Comparison of ENCODE assay signal across 8 cellular contexts in genomic region chr17:82237083-82237745, GRCh38. TPM values are rescaled to one million over a fixed set of nuclear protein-coding genes. Genes with fewer than 3 reads are reported as not detected.
A peak's percentile ranks its signal among the peaks of the same experiment; 100 is the strongest.
DNase-seq lines count a peak whose midpoint lies in the region; ATAC-seq and TF ChIP-seq lines count a peak whose summit lies in the region.
"Had no signal": no experiment of that assay in that cellular context is flagged by ENCODE, and none has a peak within 500 bp of the region (broad histone marks: within the 10 kb centered on the region; RNA-seq: fewer than 3 reads in every experiment).

No MANE protein-coding gene starts in this region.

- H3K9ac ChIP-seq in IMR-90 (ENCODE audit: low read depth, low read length) (no peak overlapping the region), smooth muscle cell (ENCODE audit: low read depth) (no peak overlapping the region)

- peaks cover 59% of the 10 kb centered on the region for H3K79me2 ChIP-seq in smooth muscle cell (ENCODE audit: low read depth)

- H3K18ac ChIP-seq in IMR-90 (ENCODE audit: low read depth, low read length), result no peak overlapping the region

- peaks cover 15 to 78% of the 10 kb centered on the region in 2 experiments; a peak in 3 of 4 replicates for H3K79me1 ChIP-seq in IMR-90 (ENCODE audit: low read depth in 1 of 2, low read length in 2 of 2)

- H2AK9ac ChIP-seq in IMR-90 (replicated peaks; ENCODE audit: low read depth, low read length, poor library complexity), result no peak overlapping the region

- H3K9me3 ChIP-seq in IMR-90 (ENCODE audit: control insufficient read depth, insufficient read depth, low read length) (no peaks in the 10 kb centered on the region), smooth muscle cell (replicated peaks; ENCODE audit: low read depth) (no peaks in the 10 kb centered on the region)

- ATAC-seq in IMR-90 (ENCODE audit: low read depth), result no peak
- ATAC-seq: PC-3 had no signal

- intact Hi-C loops in IMR-90 (cut with micrococcal nuclease), result no loop called here

- CTCF ChIA-PET in IMR-90 (lab: Yijun Ruan, JAX), result no interaction called here

- H4K8ac ChIP-seq in IMR-90 (ENCODE audit: low read depth in 2 of 2, low read length in 2 of 2), result no peak overlapping the region

- TF ChIP-seq POLR2A in IMR-90 (IDR thresholded peaks at IDR 0.05; ENCODE audit: low read depth, low read length), result no peak

- no peak overlapping the region for H3K27ac ChIP-seq in IMR-90 (ENCODE audit: insufficient read depth, low read length)
- H3K27ac ChIP-seq in epithelial cell of prostate, result peak overlapping the region; percentile 91
- H3K27ac ChIP-seq in smooth muscle cell (ENCODE audit: low read depth), result peak overlapping the region; percentile 68

- H4K20me1 ChIP-seq in IMR-90 (ENCODE audit: insufficient read depth, low read length) (peaks cover 100% of the 10 kb centered on the region), smooth muscle cell (ENCODE audit: low read depth) (peaks cover 100% of the 10 kb centered on the region)

- H4K5ac ChIP-seq in IMR-90 (ENCODE audit: low read depth, low read length), result no peak overlapping the region

- POLR2A ChIA-PET in IMR-90 (lab: Charles Lee; ENCODE audit: unreplicated experiment), result no interaction called here

- no peak overlapping the region for H3K4ac ChIP-seq in IMR-90 (ENCODE audit: low read depth, low read length)

- H2AFZ ChIP-seq in IMR-90 (replicated peaks; ENCODE audit: low read length, poor library complexity) (peak overlapping the region; percentile 39), smooth muscle cell (ENCODE audit: low read depth) (no peak overlapping the region)

- H3K23ac ChIP-seq in IMR-90 (ENCODE audit: low read depth, low read length), result no peak overlapping the region

- peak; percentile 11 for DNase-seq in COLO668 (lab: John Stamatoyannopoulos, UW; ENCODE audit: unreplicated experiment)
- no peak for DNase-seq in IMR-90
- DNase-seq in epithelial cell of prostate (ENCODE audit: low read depth, low spot score), result no peak
- DNase-seq in smooth muscle cell (lab: John Stamatoyannopoulos, UW; ENCODE audit: unreplicated experiment), result no peak
- DNase-seq in activated CD8-positive, alpha-beta memory T cell treated with anti-CD3 and anti-CD28 coated beads, Interleukin-2, amount 50 U/mL, for 48 hours, result no peak
- no peak for DNase-seq in NK-92 (lab: John Stamatoyannopoulos, UW; ENCODE audit: unreplicated experiment)
- DNase-seq in epidermal melanocyte (ENCODE audit: insufficient read length, low spot score), result no peak

- H3K4me2 ChIP-seq in IMR-90 (ENCODE audit: low read depth, low read length), result no peak overlapping the region
- no peak overlapping the region for H3K4me2 ChIP-seq in smooth muscle cell

- TF ChIP-seq CTCF in IMR-90 (conservative IDR thresholded peaks at IDR 0.05; ENCODE audit: low read depth, low read length) (no peak), smooth muscle cell (IDR thresholded peaks at IDR 0.05; ENCODE audit: borderline replicate concordance, insufficient read depth, poor library complexity, severe bottlenecking) (no peak)

- BruUV-seq in IMR-90 (replicated peaks; lab: Mats Ljungman, UMichigan), result TSS peak; percentile 23

- in situ Hi-C loops in IMR-90 (cut with MboI; ENCODE audit: low sequenced_read_pairs), result no loop called here

- no peak overlapping the region for H2BK120ac ChIP-seq in IMR-90 (ENCODE audit: low read depth, low read length)

- H3K27me3 ChIP-seq in IMR-90 (ENCODE audit: control insufficient read depth, insufficient read depth, low read length), result no peaks in the 10 kb centered on the region
- H3K27me3 ChIP-seq in smooth muscle cell (ENCODE audit: low read depth), result no peaks in the 10 kb centered on the region

- H4K91ac ChIP-seq in IMR-90 (ENCODE audit: insufficient read depth, low read depth, low read length), result no peak overlapping the region

- H3K9me1 ChIP-seq in IMR-90 (ENCODE audit: insufficient read depth, low read length), result 0 out of 2 replicates have a peak, but pooled peaks cover 2% of the 10 kb centered on the region

- H3K56ac ChIP-seq in IMR-90 (ENCODE audit: extremely low read depth, insufficient read depth, low read length), result no peak overlapping the region

- H3F3A ChIP-seq in smooth muscle cell (ENCODE audit: low read depth), result peaks cover 22% of the 10 kb centered on the region

- H3K36me3 ChIP-seq in IMR-90 (ENCODE audit: control insufficient read depth, insufficient read depth, low read length) (peaks cover 64% of the 10 kb centered on the region), smooth muscle cell (ENCODE audit: low read depth) (no peaks in the 10 kb centered on the region)

- no peak overlapping the region for H2BK5ac ChIP-seq in IMR-90 (ENCODE audit: low read depth, low read length, poor library complexity, severe bottlenecking)

- H3K4me3 ChIP-seq in IMR-90 (ENCODE audit: insufficient read depth, low read depth, low read length), result no peak overlapping the region
- no peak overlapping the region for H3K4me3 ChIP-seq in smooth muscle cell

- H3K4me1 ChIP-seq in IMR-90 (ENCODE audit: control insufficient read depth, insufficient read depth, low read length) (peaks cover 63% of the 10 kb centered on the region), smooth muscle cell (ENCODE audit: low read depth) (peaks cover 6% of the 10 kb centered on the region)

- dilution Hi-C loops in IMR-90 (cut with HindIII; ENCODE audit: low sequenced_read_pairs, unreplicated experiment), result no loop called here

- no peak overlapping the region for H2AK5ac ChIP-seq in IMR-90 (ENCODE audit: low read depth, low read length)

- H2BK15ac ChIP-seq in IMR-90 (ENCODE audit: low read depth, low read length), result no peak overlapping the region

- WGBS in IMR-90 (ENCODE audit: extremely low coverage in 2 of 2, insufficient read length in 1 of 2), 2 experiments, result 96% methylated on average over 42 of the region's 59 CpGs; no CpG with 5 or more reads in 1 of the 2 experiments
- WGBS in smooth muscle cell (ENCODE audit: low lambda C conversion rate), result 98% methylated on average over 41 of the region's 59 CpGs

- no peak for TF ChIP-seq RAD21 in IMR-90 (IDR thresholded peaks at IDR 0.05; ENCODE audit: low read length)

- no peak overlapping the region for H3K14ac ChIP-seq in IMR-90 (replicated peaks; ENCODE audit: low read depth, low read length)

- no peak overlapping the region for H2BK20ac ChIP-seq in IMR-90 (ENCODE audit: low read depth, low read length)

TF ChIP-seq in IMR-90, 13 proteins besides CTCF, POLR2A, EP300 and RAD21:
- TF ChIP-seq NFE2L2 (IDR thresholded peaks at IDR 0.05; ENCODE audit: low read depth, low read length) (no peak), ELK1 (IDR thresholded peaks at IDR 0.05; ENCODE audit: borderline replicate concordance, low read depth, low read length) (no peak), FOS (IDR thresholded peaks at IDR 0.05; ENCODE audit: low read depth, low read length) (no peak), BHLHE40 (IDR thresholded peaks at IDR 0.05; ENCODE audit: low read depth, low read length) (no peak), SMC3 (IDR thresholded peaks at IDR 0.05; ENCODE audit: low read depth, low read length) (no peak), RFX5 (IDR thresholded peaks at IDR 0.05; ENCODE audit: low read depth, low read length) (no peak), MAZ (IDR thresholded peaks at IDR 0.05; ENCODE audit: borderline replicate concordance, low read depth, low read length) (no peak), CEBPB (IDR thresholded peaks at IDR 0.05; ENCODE audit: low read depth, low read length) (no peak), USF2 (IDR thresholded peaks at IDR 0.05; ENCODE audit: low read depth, low read length) (no peak), RCOR1 (IDR thresholded peaks at IDR 0.05; ENCODE audit: insufficient replicate concordance, low read length) (no peak), MXI1 (IDR thresholded peaks at IDR 0.05; ENCODE audit: borderline replicate concordance, low read depth, low read length) (no peak), CHD1 (IDR thresholded peaks at IDR 0.05; ENCODE audit: low read depth, low read length) (no peak), MAFK (IDR thresholded peaks at IDR 0.05; ENCODE audit: low read depth, low read length) (no peak)

RNA-seq across cellular contexts. Expression of gene SLC16A3, which starts 8.4 kb away (rescaled TPM):
- 49.1 and 49.7 TPM in 2 replicates for total RNA-seq in IMR-90 (2012; rRNA removed)
- polyA plus RNA-seq in IMR-90 (2012; rRNA removed), result 181 and 204 TPM in 2 replicates
- 128 and 499 TPM in 2 replicates for polyA plus RNA-seq in IMR-90 (2012; cell fraction: cytosol; rRNA removed)
- 77.3 and 325 TPM in 2 replicates for polyA plus RNA-seq in IMR-90 (2012; cell fraction: nucleus; rRNA removed; ENCODE audit: low replicate concordance)
- total RNA-seq in smooth muscle cell, result 151 and 180 TPM in 2 replicates
- polyA plus RNA-seq in smooth muscle cell, result 83.3 and 96.1 TPM in 2 replicates

RNA-seq across cellular contexts. Expression of gene CCDC57, which starts 24.6 kb away (rescaled TPM):
- total RNA-seq in IMR-90 (2012; rRNA removed) (6.9 and 7.3 TPM in 2 replicates), smooth muscle cell (11.4 and 18.3 TPM in 2 replicates)
- polyA plus RNA-seq in IMR-90 (2012; rRNA removed) (31.3 and 32.4 TPM in 2 replicates), smooth muscle cell (23.1 and 34.6 TPM in 2 replicates)
- 5.1 and 6.2 TPM in 2 replicates for polyA plus RNA-seq in IMR-90 (2012; cell fraction: cytosol; rRNA removed)
- polyA plus RNA-seq in IMR-90 (2012; cell fraction: nucleus; rRNA removed; ENCODE audit: low replicate concordance), result 259 and 322 TPM in 2 replicates

RNA-seq across cellular contexts. Expression of gene CSNK1D, which starts 36.3 kb away (rescaled TPM):
- total RNA-seq in IMR-90 (2012; rRNA removed), result 38.3 and 47.1 TPM in 2 replicates
- polyA plus RNA-seq in IMR-90 (2012; rRNA removed), result 144 and 186 TPM in 2 replicates
- polyA plus RNA-seq in IMR-90 (2012; cell fraction: cytosol; rRNA removed), result 131 and 159 TPM in 2 replicates
- polyA plus RNA-seq in IMR-90 (2012; cell fraction: nucleus; rRNA removed; ENCODE audit: low replicate concordance), result 373 and 817 TPM in 2 replicates
- 51.6 and 75.3 TPM in 2 replicates for total RNA-seq in smooth muscle cell
- 135 and 172 TPM in 2 replicates for polyA plus RNA-seq in smooth muscle cell
